Comparison of ENCODE assay signal across 4 cellular contexts in genomic region chr12:122258462-122258861, GRCh38. TPM values are rescaled to one million over a fixed set of nuclear protein-coding genes. Genes with fewer than 3 reads are reported as not detected.
"Had no signal": no experiment of that assay in that cellular context is flagged by ENCODE, and none has a peak within 500 bp of the region (broad histone marks: within the 10 kb centered on the region; RNA-seq: fewer than 3 reads in every experiment).

No MANE protein-coding gene starts in this region.

RNA-seq across cellular contexts. Expression of gene B3GNT4, which starts 55.0 kb away (rescaled TPM):
- total RNA-seq: left ventricle myocardium inferior, skeletal muscle tissue, smooth muscle cell, subcutaneous adipose tissue had no signal
